8 cellular contexts compared by ENCODE assay signal in genomic region chr6:144008501-144009245, GRCh38. TPM values are rescaled to one million over a fixed set of nuclear protein-coding genes. Genes with fewer than 3 reads are reported as not detected.
DNase-seq lines count a peak whose midpoint lies in the region; ATAC-seq, FAIRE-seq and TF ChIP-seq lines count a peak whose summit lies in the region.

No MANE protein-coding gene starts in this region.

- peaks cover 2 to 19% (median 11%) of the 10 kb centered on the region in 3 donors for H3K4me1 Mint-ChIP-seq in CD8-positive, alpha-beta memory T cell
- H3K4me1 Mint-ChIP-seq in mesothelial cell of epicardium, result peaks cover 10% of the 10 kb centered on the region

- TF ChIP-seq CTCF in bronchial epithelial cell (IDR thresholded peaks at IDR 0.05; ENCODE audit: insufficient read depth, low read length, severe bottlenecking) (no peak), mesothelial cell of epicardium (IDR thresholded peaks at IDR 0.05; ENCODE audit: unreplicated experiment) (no peak)

- POLR2A ChIA-PET in CD8-positive, alpha-beta memory T cell (lab: Charles Lee), result interaction anchor here (1.3 kb wide), 1 partner anchor 55 kb away, joined by 3 read pairs; no protein-coding TSS in a partner anchor

- DNase-seq in CD8-positive, alpha-beta memory T cell, result no peak
- no peak for DNase-seq in bronchial epithelial cell (ENCODE audit: low read depth)
- DNase-seq in mesothelial cell of epicardium (ENCODE audit: low spot score in 2 of 2, unreplicated experiment in 2 of 2), result no peak
- no peak for DNase-seq in DMS79 treated with DMSO at 0.1 percent for 48 hours (lab: John Stamatoyannopoulos, UW)
- no peak for DNase-seq in NCI-H146 (lab: John Stamatoyannopoulos, UW)
- DNase-seq in SKM-1 (lab: John Stamatoyannopoulos, UW; ENCODE audit: unreplicated experiment), result no peak
- DNase-seq in SW480 (ENCODE audit: low spot score), result no peak

- H3K36me3 Mint-ChIP-seq in CD8-positive, alpha-beta memory T cell, result no peaks in the 10 kb centered on the region
- peaks cover 8% of the 10 kb centered on the region for H3K36me3 Mint-ChIP-seq in mesothelial cell of epicardium

- no peak overlapping the region for H3K27ac Mint-ChIP-seq in CD8-positive, alpha-beta memory T cell
- peak overlapping the region; percentile 83 for H3K27ac Mint-ChIP-seq in mesothelial cell of epicardium

- peaks cover 0 to 2% (median 0%) of the 10 kb centered on the region in 5 donors for H3K9me3 Mint-ChIP-seq in CD8-positive, alpha-beta memory T cell
- peaks cover 14% of the 10 kb centered on the region for H3K9me3 Mint-ChIP-seq in mesothelial cell of epicardium

- H3K36me3 ChIP-seq in CD8-positive, alpha-beta memory T cell (ENCODE audit: insufficient read depth, low read length), result no peaks in the 10 kb centered on the region
- H3K36me3 ChIP-seq in bronchial epithelial cell (ENCODE audit: control insufficient read depth, insufficient read depth, low read length), result no peaks in the 10 kb centered on the region

- peaks cover 3% of the 10 kb centered on the region for H3K27me3 ChIP-seq in CD8-positive, alpha-beta memory T cell (ENCODE audit: insufficient read depth, low read length, poor library complexity, severe bottlenecking)
- H3K27me3 ChIP-seq in bronchial epithelial cell (ENCODE audit: control insufficient read depth, insufficient read depth, low read length), result no peaks in the 10 kb centered on the region

- FAIRE-seq in bronchial epithelial cell (lab: Jason Lieb, UNC), result no peak

- ATAC-seq in HG03175 (IDR thresholded peaks at IDR 0.05; ENCODE audit: unreplicated experiment), result peak; percentile 17

- peaks cover 19 to 29% of the 10 kb centered on the region in 2 donors for H3K27me3 Mint-ChIP-seq in CD8-positive, alpha-beta memory T cell
- no peaks in the 10 kb centered on the region for H3K27me3 Mint-ChIP-seq in mesothelial cell of epicardium (ENCODE audit: low read depth)

- CTCF ChIA-PET in CD8-positive, alpha-beta memory T cell (lab: Charles Lee), result interaction anchor here (1.0 to 1.9 kb wide), 2 partner anchors 64 to 433 kb away, joined by 4 to 6 read pairs; no protein-coding TSS in a partner anchor

- no peak overlapping the region for H3K4me3 ChIP-seq in CD8-positive, alpha-beta memory T cell (ENCODE audit: low read length)
- peak overlapping the region; percentile 49 for H3K4me3 ChIP-seq in bronchial epithelial cell (ENCODE audit: low read depth, low read length)

- peaks cover 4% of the 10 kb centered on the region for H3K4me1 ChIP-seq in CD8-positive, alpha-beta memory T cell (ENCODE audit: insufficient read depth, low read length)

- H3K27ac ChIP-seq in CD8-positive, alpha-beta memory T cell (ENCODE audit: low read depth, low read length), result no peak overlapping the region

- no peaks in the 10 kb centered on the region for H3K9me3 ChIP-seq in CD8-positive, alpha-beta memory T cell (ENCODE audit: low read length)

- peak overlapping the region; percentile 36 to 70 (median 60) for H3K4me3 Mint-ChIP-seq in CD8-positive, alpha-beta memory T cell
- H3K4me3 Mint-ChIP-seq in mesothelial cell of epicardium, result peak overlapping the region; percentile 67

RNA-seq across cellular contexts. Expression of gene PLAGL1, which starts 0.6 kb away (rescaled TPM):
- 10 to 100 TPM; 17.8 to 18.8 TPM for total RNA-seq in CD8-positive, alpha-beta memory T cell
- 2.3 TPM for polyA plus RNA-seq in CD8-positive, alpha-beta memory T cell
- total RNA-seq in bronchial epithelial cell, result 2.4 and 4.4 TPM in 2 replicates
- total RNA-seq in mesothelial cell of epicardium, result 158 to 164 TPM (median 161 TPM) in 3 replicates
